ENCODE assay signal across 14 cellular contexts in the genomic region with DNA sequence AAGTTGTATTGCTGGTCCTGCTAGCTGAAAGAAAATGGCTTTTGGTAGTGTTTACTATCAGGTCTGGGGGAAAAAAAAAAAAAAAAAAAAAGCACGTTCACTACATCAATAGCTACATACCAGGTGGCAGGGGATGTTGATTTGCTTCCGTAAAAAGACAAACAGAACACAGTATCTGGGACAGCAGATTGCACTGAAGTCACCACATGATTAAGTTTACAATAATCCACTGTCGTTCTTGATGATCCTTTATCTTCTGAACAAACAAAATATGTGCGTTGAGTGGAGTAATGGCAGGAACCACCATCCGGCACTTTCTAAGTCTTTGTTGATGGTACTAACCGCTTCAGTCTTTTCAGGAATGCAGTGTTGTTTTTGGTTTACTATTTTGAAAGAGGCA.
"Had no signal": no experiment of that assay in that cellular context is flagged by ENCODE, and none has a peak within 500 bp of the region (broad histone marks: within the 10 kb centered on the region; RNA-seq: fewer than 3 reads in every experiment).

No MANE protein-coding gene starts in this region.

- ATAC-seq: left lobe of liver, pancreas, T-helper 17 cell had no signal

- H3K27ac ChIP-seq: breast epithelium, pancreas, stomach, testis had no signal

- H3K27me3 ChIP-seq: breast epithelium, pancreas, stomach, testis had no signal

- H3K9me3 ChIP-seq: breast epithelium, pancreas, stomach, testis had no signal

- H3K36me3 ChIP-seq: breast epithelium, pancreas had no signal

- H3K4me1 ChIP-seq: breast epithelium, pancreas, stomach, testis had no signal

- DNase-seq: activated B cell treated with CpG ODN at 0.5 μM for 24 hours; activated CD4-positive, alpha-beta T cell treated with anti-CD3 and anti-CD28 coated beads for 48 hours; activated CD8-positive, alpha-beta memory T cell treated with anti-CD3 and anti-CD28 coated beads, Interleukin-2, amount 50 U/mL, for 48 hours; activated naive CD8-positive, alpha-beta T cell treated with anti-CD3 and anti-CD28 coated beads for 36 hours; anterior cingulate cortex; endodermal cell; naive B cell; pancreas; stimulated activated CD4-positive, alpha-beta T cell treated with anti-CD3 and anti-CD28 coated beads, Interleukin-1b, Interleukin-23, amount 100 ng/mL, for 48 hours; stomach; T-helper 17 cell; testis had no signal

- H3K4me3 ChIP-seq: breast epithelium, pancreas, stomach, testis had no signal
